2 cellular contexts compared by ENCODE assay signal in genomic region chr1:15992582-15993500, GRCh38.
TF ChIP-seq lines count a peak whose summit lies in the region.

No MANE protein-coding gene starts in this region.

TF ChIP-seq in IMR-90, 13 proteins besides CTCF, POLR2A, EP300 and RAD21:
- TF ChIP-seq RFX5 (IDR thresholded peaks at IDR 0.05; ENCODE audit: low read depth, low read length) (no peak), MXI1 (IDR thresholded peaks at IDR 0.05; ENCODE audit: borderline replicate concordance, low read depth, low read length) (no peak), FOS (IDR thresholded peaks at IDR 0.05; ENCODE audit: low read depth, low read length) (no peak), CEBPB (IDR thresholded peaks at IDR 0.05; ENCODE audit: low read depth, low read length) (no peak), RCOR1 (IDR thresholded peaks at IDR 0.05; ENCODE audit: insufficient replicate concordance, low read length) (no peak), BHLHE40 (IDR thresholded peaks at IDR 0.05; ENCODE audit: low read depth, low read length) (no peak), MAFK (IDR thresholded peaks at IDR 0.05; ENCODE audit: low read depth, low read length) (no peak), USF2 (IDR thresholded peaks at IDR 0.05; ENCODE audit: low read depth, low read length) (no peak), MAZ (IDR thresholded peaks at IDR 0.05; ENCODE audit: borderline replicate concordance, low read depth, low read length) (no peak), SMC3 (IDR thresholded peaks at IDR 0.05; ENCODE audit: low read depth, low read length) (no peak), CHD1 (IDR thresholded peaks at IDR 0.05; ENCODE audit: low read depth, low read length) (no peak), NFE2L2 (IDR thresholded peaks at IDR 0.05; ENCODE audit: low read depth, low read length) (no peak)
- TF ChIP-seq, protein P1, sequence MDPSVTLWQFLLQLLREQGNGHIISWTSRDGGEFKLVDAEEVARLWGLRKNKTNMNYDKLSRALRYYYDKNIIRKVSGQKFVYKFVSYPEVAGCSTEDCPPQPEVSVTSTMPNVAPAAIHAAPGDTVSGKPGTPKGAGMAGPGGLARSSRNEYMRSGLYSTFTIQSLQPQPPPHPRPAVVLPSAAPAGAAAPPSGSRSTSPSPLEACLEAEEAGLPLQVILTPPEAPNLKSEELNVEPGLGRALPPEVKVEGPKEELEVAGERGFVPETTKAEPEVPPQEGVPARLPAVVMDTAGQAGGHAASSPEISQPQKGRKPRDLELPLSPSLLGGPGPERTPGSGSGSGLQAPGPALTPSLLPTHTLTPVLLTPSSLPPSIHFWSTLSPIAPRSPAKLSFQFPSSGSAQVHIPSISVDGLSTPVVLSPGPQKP (IDR thresholded peaks at IDR 0.05; ENCODE audit: borderline replicate concordance, low read depth, low read length), result no peak
TF ChIP-seq in IMR-90: peak in this region for 0.

TF ChIP-seq in H1, 55 proteins besides CTCF, POLR2A, EP300 and RAD21:
- TF ChIP-seq CHD7 (IDR thresholded peaks at IDR 0.05; ENCODE audit: insufficient replicate concordance, low read length), result no peak
- no peak for TF ChIP-seq NRF1 (IDR thresholded peaks at IDR 0.05; ENCODE audit: low read depth, low read length)
- no peak for TF ChIP-seq YY1 (IDR thresholded peaks at IDR 0.05; ENCODE audit: low read depth, low read length)
- TF ChIP-seq TCF12 (IDR thresholded peaks at IDR 0.05; ENCODE audit: low read depth, low read length), result no peak
- no peak for TF ChIP-seq BRCA1 (IDR thresholded peaks at IDR 0.05; ENCODE audit: low read depth, low read length)
- TF ChIP-seq ZNF274 (IDR thresholded peaks at IDR 0.05; ENCODE audit: borderline replicate concordance, extremely low read depth, low read length), result no peak
- TF ChIP-seq EZH2 (IDR thresholded peaks at IDR 0.05; ENCODE audit: low read depth, low read length, severe bottlenecking), result no peak
- TF ChIP-seq SAP30 (IDR thresholded peaks at IDR 0.05; ENCODE audit: insufficient read depth, insufficient replicate concordance, low read length), result no peak
- no peak for TF ChIP-seq CBX8 (IDR thresholded peaks at IDR 0.05; ENCODE audit: borderline replicate concordance, low read depth, low read length)
- no peak for TF ChIP-seq SUZ12 (IDR thresholded peaks at IDR 0.05; ENCODE audit: low read length)
- TF ChIP-seq CHD1 (IDR thresholded peaks at IDR 0.05; ENCODE audit: low read depth, low read length), result no peak
- no peak for TF ChIP-seq BACH1 (IDR thresholded peaks at IDR 0.05; ENCODE audit: low read length)
- TF ChIP-seq JUN (IDR thresholded peaks at IDR 0.05; ENCODE audit: low read depth, low read length), result no peak
- TF ChIP-seq POLR2AphosphoS5 (IDR thresholded peaks at IDR 0.05; ENCODE audit: low read depth, low read length), result no peak
- TF ChIP-seq SIX5 (IDR thresholded peaks at IDR 0.05; ENCODE audit: low read depth, low read length), result no peak
- no peak for TF ChIP-seq CHD2 (IDR thresholded peaks at IDR 0.05; ENCODE audit: low read length)
